Comparison of ENCODE assay signal across 23 cellular contexts in genomic region chr17:47197821-47198220, GRCh38. TPM values are rescaled to one million over a fixed set of nuclear protein-coding genes. Genes with fewer than 3 reads are reported as not detected.
"Had no signal": no experiment of that assay in that cellular context is flagged by ENCODE, and none has a peak within 500 bp of the region (broad histone marks: within the 10 kb centered on the region; RNA-seq: fewer than 3 reads in every experiment).

No MANE protein-coding gene starts in this region.

- H3K36me3 ChIP-seq: breast epithelium, tibial nerve, uterus had no signal

- H3K36me3 Mint-ChIP-seq: activated CD4-positive, alpha-beta memory T cell treated with anti-CD3 and anti-CD28 coated beads for 36 hours; activated naive CD8-positive, alpha-beta T cell had no signal

- H3K9ac ChIP-seq: parathyroid adenoma had no signal

- H3K27me3 ChIP-seq: breast epithelium, foreskin keratinocyte, tibial nerve, uterus had no signal

- H2AFZ ChIP-seq: parathyroid adenoma had no signal

- H3K27ac ChIP-seq: breast epithelium, foreskin keratinocyte, parathyroid adenoma, skin epidermis, tibial nerve, uterus had no signal

- H3K4me3 ChIP-seq: breast epithelium, skin epidermis, tibial nerve, uterus had no signal

- ATAC-seq: activated CD4-positive, alpha-beta T cell treated with anti-CD3 and anti-CD28 coated beads for 36 hours; foreskin keratinocyte had no signal

- H3K4me1 ChIP-seq: breast epithelium, foreskin keratinocyte, parathyroid adenoma, tibial nerve, uterus had no signal

- H3K27me3 Mint-ChIP-seq: activated CD4-positive, alpha-beta memory T cell treated with anti-CD3 and anti-CD28 coated beads for 36 hours; activated CD4-positive, alpha-beta T cell treated with anti-CD3 and anti-CD28 coated beads for 36 hours; activated naive CD8-positive, alpha-beta T cell; activated T-cell treated with anti-CD3 and anti-CD28 coated beads, Interleukin-2, amount 50 U/mL, for 24 hours had no signal

- H3K27ac Mint-ChIP-seq: activated CD4-positive, alpha-beta memory T cell treated with anti-CD3 and anti-CD28 coated beads for 36 hours; activated CD4-positive, alpha-beta T cell treated with anti-CD3 and anti-CD28 coated beads for 36 hours; activated naive CD8-positive, alpha-beta T cell; activated T-cell treated with anti-CD3 and anti-CD28 coated beads, Interleukin-2, amount 50 U/mL, for 24 hours had no signal

- FAIRE-seq: endothelial cell of umbilical vein had no signal

- H3K9me3 Mint-ChIP-seq: activated CD4-positive, alpha-beta memory T cell treated with anti-CD3 and anti-CD28 coated beads for 36 hours; activated T-cell treated with anti-CD3 and anti-CD28 coated beads, Interleukin-2, amount 50 U/mL, for 24 hours had no signal

- H3K4me3 Mint-ChIP-seq: activated CD4-positive, alpha-beta memory T cell treated with anti-CD3 and anti-CD28 coated beads for 36 hours; activated CD4-positive, alpha-beta T cell treated with anti-CD3 and anti-CD28 coated beads for 36 hours; activated naive CD8-positive, alpha-beta T cell; activated T-cell treated with anti-CD3 and anti-CD28 coated beads, Interleukin-2, amount 50 U/mL, for 24 hours had no signal

- H3K79me2 ChIP-seq: parathyroid adenoma had no signal

- DNase-seq: activated CD4-positive, alpha-beta memory T cell treated with anti-CD3 and anti-CD28 coated beads for 36 hours; activated CD4-positive, alpha-beta T cell treated with anti-CD3 and anti-CD28 coated beads for 36 hours; activated effector memory CD4-positive, alpha-beta T cell treated with anti-CD3 and anti-CD28 coated beads, Interleukin-2, amount 50 U/mL, for 16 hours; activated T-cell treated with anti-CD3 and anti-CD28 coated beads, Interleukin-2, amount 50 U/mL, for 24 hours; amygdala; cerebellar nuclear complex; effector CD8-positive, alpha-beta T cell; foreskin keratinocyte; glutamatergic neuron; hypothalamus; kidney glomerular epithelial cell; stimulated activated CD4-positive, alpha-beta T cell treated with anti-CD3 and anti-CD28 coated beads, Interleukin-4, amount 100 ng/mL, for 24 hours; stimulated activated naive CD4-positive, alpha-beta T cell treated with Interleukin-2 at 50 U/mL for 16 hours; substantia nigra; T-helper 1 cell; T1000; uterus had no signal

- H3K9me3 ChIP-seq: breast epithelium, tibial nerve, uterus had no signal

RNA-seq across cellular contexts. Expression of gene MYL4, which starts 11.3 kb away (rescaled TPM):
- total RNA-seq: activated CD4-positive, alpha-beta memory T cell treated with anti-CD3 and anti-CD28 coated beads for 36 hours; activated CD4-positive, alpha-beta T cell treated with anti-CD3 and anti-CD28 coated beads for 36 hours; breast epithelium; foreskin keratinocyte had no signal

RNA-seq across cellular contexts. Expression of gene ITGB3, which starts 55.8 kb away (rescaled TPM):
- total RNA-seq: activated CD4-positive, alpha-beta memory T cell treated with anti-CD3 and anti-CD28 coated beads for 36 hours had no signal
